ENCODE assay signal across 28 cellular contexts in genomic region chr11:76194872-76195668, GRCh38. TPM values are rescaled to one million over a fixed set of nuclear protein-coding genes. Genes with fewer than 3 reads are reported as not detected.
"Had no signal": no experiment of that assay in that cellular context is flagged by ENCODE, and none has a peak within 500 bp of the region (broad histone marks: within the 10 kb centered on the region; RNA-seq: fewer than 3 reads in every experiment).

No MANE protein-coding gene starts in this region.

- H3K4me2 ChIP-seq: smooth muscle cell had no signal

- H3K27ac Mint-ChIP-seq: activated naive CD4-positive, alpha-beta T cell treated with anti-CD3 and anti-CD28 coated beads, Interleukin-2, amount 50 U/mL, for 72 hours; effector memory CD8-positive, alpha-beta T cell; nephron progenitor cell; stimulated activated naive B cell treated with anti-CD40 and anti-IgM and Interleukin-4, amounts not matched to agents 10 μg/mL and 1 μg/mL and 100 μg/mL, for 72 hours; type B pancreatic cell had no signal

- H3K4me1 ChIP-seq: ascending aorta, gastrocnemius medialis had no signal

- H3K4me3 Mint-ChIP-seq: central memory CD8-positive, alpha-beta T cell; effector memory CD8-positive, alpha-beta T cell; nephron progenitor cell; stimulated activated naive B cell treated with anti-CD40 and anti-IgM and Interleukin-4, amounts not matched to agents 10 μg/mL and 1 μg/mL and 100 μg/mL, for 72 hours; type B pancreatic cell had no signal

- H3K9me3 Mint-ChIP-seq: activated naive CD4-positive, alpha-beta T cell treated with anti-CD3 and anti-CD28 coated beads, Interleukin-2, amount 50 U/mL, for 72 hours; central memory CD8-positive, alpha-beta T cell; effector memory CD8-positive, alpha-beta T cell; nephron progenitor cell; stimulated activated naive B cell treated with anti-CD40 and anti-IgM and Interleukin-4, amounts not matched to agents 10 μg/mL and 1 μg/mL and 100 μg/mL, for 72 hours; type B pancreatic cell had no signal

- DNase-seq: activated CD4-positive, alpha-beta T cell treated with anti-CD3 and anti-CD28 coated beads, Interleukin-2, amount 50 U/mL, for 1 hour; activated CD4-positive, CD25-positive, alpha-beta regulatory T cell treated with anti-CD3 and anti-CD28 coated beads, Interleukin-2, amount 50 U/mL, for 72 hours; activated T-cell treated with anti-CD3 and anti-CD28 coated beads, Interleukin-2, amount 50 U/mL, for 1 hour; brain microvascular endothelial cell; effector memory CD8-positive, alpha-beta T cell; hippocampal formation; kidney glomerular epithelial cell; left ventricle myocardium inferior; midbrain; nephron progenitor cell; occipital lobe; posterior cingulate gyrus; stimulated activated CD4-positive, alpha-beta T cell treated with anti-CD3 and anti-CD28 coated beads, Interleukin-15, amount 100 ng/mL, for 24 hours; stimulated activated CD4-positive, alpha-beta T cell treated with anti-CD3 and anti-CD28 coated beads, Interleukin-2, amount 100 ng/mL, for 48 hours; stimulated activated CD8-positive, alpha-beta memory T cell treated with anti-CD3 and anti-CD28 coated beads, Interleukin-4, amount 100 ng/mL, for 48 hours; stimulated activated naive B cell treated with anti-CD40 and anti-IgM and Interleukin-4, amounts not matched to agents 10 μg/mL and 1 μg/mL and 100 μg/mL, for 72 hours; T-helper 1 cell; WERI-Rb-1 had no signal

- H3K4me1 Mint-ChIP-seq: central memory CD8-positive, alpha-beta T cell; nephron progenitor cell; stimulated activated naive B cell treated with anti-CD40 and anti-IgM and Interleukin-4, amounts not matched to agents 10 μg/mL and 1 μg/mL and 100 μg/mL, for 72 hours had no signal

- H3K9me3 ChIP-seq: ascending aorta, gastrocnemius medialis, left ventricle myocardium inferior, thoracic aorta had no signal

- H3K27me3 Mint-ChIP-seq: central memory CD8-positive, alpha-beta T cell; effector memory CD8-positive, alpha-beta T cell had no signal

- H3K27ac ChIP-seq: ascending aorta, brain microvascular endothelial cell, gastrocnemius medialis, left ventricle myocardium inferior, thoracic aorta, WERI-Rb-1 had no signal

- H3K4me3 ChIP-seq: ascending aorta, gastrocnemius medialis, left ventricle myocardium inferior, smooth muscle cell, thoracic aorta had no signal

- H3K27me3 ChIP-seq: ascending aorta, brain microvascular endothelial cell, gastrocnemius medialis had no signal

- H3K36me3 ChIP-seq: ascending aorta, brain microvascular endothelial cell, thoracic aorta, WERI-Rb-1 had no signal

- H3K36me3 Mint-ChIP-seq: activated naive CD4-positive, alpha-beta T cell treated with anti-CD3 and anti-CD28 coated beads, Interleukin-2, amount 50 U/mL, for 72 hours; stimulated activated naive B cell treated with anti-CD40 and anti-IgM and Interleukin-4, amounts not matched to agents 10 μg/mL and 1 μg/mL and 100 μg/mL, for 72 hours had no signal

RNA-seq across cellular contexts. Expression of gene WNT11, which starts 11.2 kb away (rescaled TPM):
- total RNA-seq: dermis microvascular lymphatic vessel endothelial cell, endothelial cell of umbilical vein, renal cortical epithelial cell had no signal
- polyA plus RNA-seq: endothelial cell of umbilical vein had no signal
